Comparison of ENCODE assay signal across 29 cellular contexts in the genomic region with DNA sequence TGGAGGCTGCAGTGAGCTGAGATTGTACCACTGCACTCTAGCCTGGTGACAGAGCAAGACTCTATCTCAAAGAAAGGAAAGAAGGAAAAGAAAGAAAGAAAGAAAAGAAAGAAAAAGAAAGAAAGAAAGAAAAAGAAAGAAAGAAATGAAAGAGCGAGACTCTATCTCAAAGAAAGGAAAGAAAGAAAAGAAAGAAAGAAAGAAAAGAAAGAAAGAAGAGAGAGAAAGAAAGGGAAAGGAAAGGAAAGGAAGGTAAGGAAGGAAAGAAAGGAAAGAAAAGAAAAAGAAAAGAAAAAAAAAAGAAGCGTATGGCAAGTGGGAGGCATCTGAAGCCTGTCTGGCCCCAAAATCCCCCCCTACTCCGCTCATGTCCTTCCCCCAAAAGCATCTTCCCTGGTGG.
"Had no signal": no experiment of that assay in that cellular context is flagged by ENCODE, and none has a peak within 500 bp of the region (broad histone marks: within the 10 kb centered on the region; RNA-seq: fewer than 3 reads in every experiment).

No MANE protein-coding gene starts in this region.

- H3K27ac Mint-ChIP-seq: dendritic cell treated with granulocyte-macrophage colony-stimulating factor and Interleukin-4, amounts not matched to agents 40 ng/mL and 50 ng/mL, for 4 days; effector memory CD8-positive, alpha-beta T cell; endodermal cell had no signal

- H3K27me3 ChIP-seq: colonic mucosa, dorsolateral prefrontal cortex, esophagus muscularis mucosa, foreskin keratinocyte, gastrocnemius medialis, gastroesophageal sphincter, hepatocyte had no signal

- ATAC-seq: effector memory CD8-positive, alpha-beta T cell; esophagus mucosa; foreskin keratinocyte; gastrocnemius medialis; gastroesophageal sphincter; heart left ventricle; heart right ventricle had no signal

- H3K36me3 ChIP-seq: colonic mucosa, esophagus muscularis mucosa, esophagus squamous epithelium, gastrocnemius medialis, gastroesophageal sphincter, heart left ventricle, heart right ventricle had no signal

- H3K4me2 ChIP-seq: hepatocyte had no signal

- DNase-seq: colonic mucosa; cortex of kidney; dermis blood vessel endothelial cell; dorsolateral prefrontal cortex; effector CD4-positive, alpha-beta T cell; effector CD8-positive, alpha-beta T cell; effector memory CD4-positive, alpha-beta T cell; effector memory CD8-positive, alpha-beta T cell; endodermal cell; erythroblast; esophagus squamous epithelium; foreskin fibroblast; foreskin keratinocyte; foreskin melanocyte; gastrocnemius medialis; glutamatergic neuron; head of caudate nucleus; heart left ventricle; heart right ventricle had no signal

- H3K79me2 ChIP-seq: hepatocyte had no signal

- H3K9me3 ChIP-seq: colonic mucosa, esophagus muscularis mucosa, esophagus squamous epithelium, gastrocnemius medialis, gastroesophageal sphincter had no signal

- H3K4me1 ChIP-seq: colonic mucosa, esophagus muscularis mucosa, esophagus squamous epithelium, foreskin keratinocyte, gastrocnemius medialis, gastroesophageal sphincter, heart left ventricle, heart right ventricle had no signal

- H2AFZ ChIP-seq: hepatocyte had no signal

- H3K27ac ChIP-seq: colonic mucosa, coronary artery, dorsolateral prefrontal cortex, epithelial cell of prostate, esophagus muscularis mucosa, esophagus squamous epithelium, foreskin keratinocyte, gastrocnemius medialis, gastroesophageal sphincter, heart left ventricle, heart right ventricle had no signal

- H3K4me3 Mint-ChIP-seq: dendritic cell treated with granulocyte-macrophage colony-stimulating factor and Interleukin-4, amounts not matched to agents 40 ng/mL and 50 ng/mL, for 4 days; effector memory CD8-positive, alpha-beta T cell; endodermal cell had no signal

- H3K9me3 Mint-ChIP-seq: dendritic cell treated with granulocyte-macrophage colony-stimulating factor and Interleukin-4, amounts not matched to agents 40 ng/mL and 50 ng/mL, for 4 days; effector memory CD8-positive, alpha-beta T cell had no signal

- H3K27me3 Mint-ChIP-seq: effector memory CD8-positive, alpha-beta T cell had no signal

- H3K4me3 ChIP-seq: colonic mucosa, coronary artery, dorsolateral prefrontal cortex, esophagus muscularis mucosa, esophagus squamous epithelium, gastrocnemius medialis, gastroesophageal sphincter, heart left ventricle, heart right ventricle, hepatocyte had no signal

- FAIRE-seq: endometrium, endothelial cell of umbilical vein, frontal cortex had no signal
